Comparison of ENCODE assay signal across 1 cellular context in the genomic region with DNA sequence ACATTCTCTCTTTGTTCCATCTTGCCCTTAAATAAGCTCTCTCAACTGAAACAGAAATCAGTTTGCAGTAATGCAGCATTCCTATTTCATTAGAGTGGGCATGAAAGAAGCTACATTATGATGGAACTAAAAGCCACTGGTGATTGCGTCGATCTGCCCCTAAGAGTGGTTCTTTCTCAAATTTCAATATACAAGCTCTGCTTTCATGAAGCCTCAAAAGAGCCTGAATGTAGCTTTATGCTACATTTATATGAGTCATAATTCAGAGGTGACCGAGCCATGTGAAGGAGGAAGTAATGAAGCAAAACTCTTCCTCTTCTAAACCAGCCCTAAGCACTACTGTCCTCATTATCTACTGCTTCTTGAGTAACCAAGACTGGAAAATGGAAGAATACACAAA.
TF ChIP-seq lines count a peak whose summit lies in the region.

No MANE protein-coding gene starts in this region.

TF ChIP-seq in GM12878, 131 proteins besides CTCF, POLR2A, EP300 and RAD21:
- no peak for TF ChIP-seq STAT3 (IDR thresholded peaks at IDR 0.05; ENCODE audit: low read depth, low read length)
- TF ChIP-seq PAX5 (IDR thresholded peaks at IDR 0.05; ENCODE audit: borderline replicate concordance, low read depth, low read length): no peak
- TF ChIP-seq IKZF1 (conservative IDR thresholded peaks at IDR 0.05): no peak
- TF ChIP-seq PAX8 (IDR thresholded peaks at IDR 0.05): no peak
- TF ChIP-seq JUNB (IDR thresholded peaks at IDR 0.05): no peak
- no peak for TF ChIP-seq ESRRA (IDR thresholded peaks at IDR 0.05; ENCODE audit: low read length)
- TF ChIP-seq TAF1 (IDR thresholded peaks at IDR 0.05; ENCODE audit: borderline replicate concordance, low read depth, low read length): no peak
- no peak for TF ChIP-seq JUND (IDR thresholded peaks at IDR 0.05; ENCODE audit: low read depth, low read length)
- TF ChIP-seq, protein P1, sequence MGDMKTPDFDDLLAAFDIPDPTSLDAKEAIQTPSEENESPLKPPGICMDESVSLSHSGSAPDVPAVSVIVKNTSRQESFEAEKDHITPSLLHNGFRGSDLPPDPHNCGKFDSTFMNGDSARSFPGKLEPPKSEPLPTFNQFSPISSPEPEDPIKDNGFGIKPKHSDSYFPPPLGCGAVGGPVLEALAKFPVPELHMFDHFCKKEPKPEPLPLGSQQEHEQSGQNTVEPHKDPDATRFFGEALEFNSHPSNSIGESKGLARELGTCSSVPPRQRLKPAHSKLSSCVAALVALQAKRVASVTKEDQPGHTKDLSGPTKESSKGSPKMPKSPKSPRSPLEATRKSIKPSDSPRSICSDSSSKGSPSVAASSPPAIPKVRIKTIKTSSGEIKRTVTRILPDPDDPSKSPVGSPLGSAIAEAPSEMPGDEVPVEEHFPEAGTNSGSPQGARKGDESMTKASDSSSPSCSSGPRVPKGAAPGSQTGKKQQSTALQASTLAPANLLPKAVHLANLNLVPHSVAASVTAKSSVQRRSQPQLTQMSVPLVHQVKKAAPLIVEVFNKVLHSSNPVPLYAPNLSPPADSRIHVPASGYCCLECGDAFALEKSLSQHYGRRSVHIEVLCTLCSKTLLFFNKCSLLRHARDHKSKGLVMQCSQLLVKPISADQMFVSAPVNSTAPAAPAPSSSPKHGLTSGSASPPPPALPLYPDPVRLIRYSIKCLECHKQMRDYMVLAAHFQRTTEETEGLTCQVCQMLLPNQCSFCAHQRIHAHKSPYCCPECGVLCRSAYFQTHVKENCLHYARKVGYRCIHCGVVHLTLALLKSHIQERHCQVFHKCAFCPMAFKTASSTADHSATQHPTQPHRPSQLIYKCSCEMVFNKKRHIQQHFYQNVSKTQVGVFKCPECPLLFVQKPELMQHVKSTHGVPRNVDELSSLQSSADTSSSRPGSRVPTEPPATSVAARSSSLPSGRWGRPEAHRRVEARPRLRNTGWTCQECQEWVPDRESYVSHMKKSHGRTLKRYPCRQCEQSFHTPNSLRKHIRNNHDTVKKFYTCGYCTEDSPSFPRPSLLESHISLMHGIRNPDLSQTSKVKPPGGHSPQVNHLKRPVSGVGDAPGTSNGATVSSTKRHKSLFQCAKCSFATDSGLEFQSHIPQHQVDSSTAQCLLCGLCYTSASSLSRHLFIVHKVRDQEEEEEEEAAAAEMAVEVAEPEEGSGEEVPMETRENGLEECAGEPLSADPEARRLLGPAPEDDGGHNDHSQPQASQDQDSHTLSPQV (IDR thresholded peaks at IDR 0.05): no peak
- no peak for TF ChIP-seq MTA2 (IDR thresholded peaks at IDR 0.05; ENCODE audit: low read depth)
- no peak for TF ChIP-seq CEBPB (IDR thresholded peaks at IDR 0.05; ENCODE audit: borderline replicate concordance in 1 of 2, low read depth in 2 of 2, low read length in 2 of 2)
- no peak for TF ChIP-seq NFXL1 (IDR thresholded peaks at IDR 0.05; ENCODE audit: borderline replicate concordance)
- TF ChIP-seq, protein P2, sequence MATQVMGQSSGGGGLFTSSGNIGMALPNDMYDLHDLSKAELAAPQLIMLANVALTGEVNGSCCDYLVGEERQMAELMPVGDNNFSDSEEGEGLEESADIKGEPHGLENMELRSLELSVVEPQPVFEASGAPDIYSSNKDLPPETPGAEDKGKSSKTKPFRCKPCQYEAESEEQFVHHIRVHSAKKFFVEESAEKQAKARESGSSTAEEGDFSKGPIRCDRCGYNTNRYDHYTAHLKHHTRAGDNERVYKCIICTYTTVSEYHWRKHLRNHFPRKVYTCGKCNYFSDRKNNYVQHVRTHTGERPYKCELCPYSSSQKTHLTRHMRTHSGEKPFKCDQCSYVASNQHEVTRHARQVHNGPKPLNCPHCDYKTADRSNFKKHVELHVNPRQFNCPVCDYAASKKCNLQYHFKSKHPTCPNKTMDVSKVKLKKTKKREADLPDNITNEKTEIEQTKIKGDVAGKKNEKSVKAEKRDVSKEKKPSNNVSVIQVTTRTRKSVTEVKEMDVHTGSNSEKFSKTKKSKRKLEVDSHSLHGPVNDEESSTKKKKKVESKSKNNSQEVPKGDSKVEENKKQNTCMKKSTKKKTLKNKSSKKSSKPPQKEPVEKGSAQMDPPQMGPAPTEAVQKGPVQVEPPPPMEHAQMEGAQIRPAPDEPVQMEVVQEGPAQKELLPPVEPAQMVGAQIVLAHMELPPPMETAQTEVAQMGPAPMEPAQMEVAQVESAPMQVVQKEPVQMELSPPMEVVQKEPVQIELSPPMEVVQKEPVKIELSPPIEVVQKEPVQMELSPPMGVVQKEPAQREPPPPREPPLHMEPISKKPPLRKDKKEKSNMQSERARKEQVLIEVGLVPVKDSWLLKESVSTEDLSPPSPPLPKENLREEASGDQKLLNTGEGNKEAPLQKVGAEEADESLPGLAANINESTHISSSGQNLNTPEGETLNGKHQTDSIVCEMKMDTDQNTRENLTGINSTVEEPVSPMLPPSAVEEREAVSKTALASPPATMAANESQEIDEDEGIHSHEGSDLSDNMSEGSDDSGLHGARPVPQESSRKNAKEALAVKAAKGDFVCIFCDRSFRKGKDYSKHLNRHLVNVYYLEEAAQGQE (IDR thresholded peaks at IDR 0.05; ENCODE audit: low read depth, low read length): no peak
- no peak for TF ChIP-seq PKNOX1 (IDR thresholded peaks at IDR 0.05)
- no peak for TF ChIP-seq PML (IDR thresholded peaks at IDR 0.05; ENCODE audit: low read length)
- TF ChIP-seq YY1 (IDR thresholded peaks at IDR 0.05; ENCODE audit: low read depth, low read length): no peak
